Comparison of ENCODE assay signal across 19 cellular contexts in the genomic region with DNA sequence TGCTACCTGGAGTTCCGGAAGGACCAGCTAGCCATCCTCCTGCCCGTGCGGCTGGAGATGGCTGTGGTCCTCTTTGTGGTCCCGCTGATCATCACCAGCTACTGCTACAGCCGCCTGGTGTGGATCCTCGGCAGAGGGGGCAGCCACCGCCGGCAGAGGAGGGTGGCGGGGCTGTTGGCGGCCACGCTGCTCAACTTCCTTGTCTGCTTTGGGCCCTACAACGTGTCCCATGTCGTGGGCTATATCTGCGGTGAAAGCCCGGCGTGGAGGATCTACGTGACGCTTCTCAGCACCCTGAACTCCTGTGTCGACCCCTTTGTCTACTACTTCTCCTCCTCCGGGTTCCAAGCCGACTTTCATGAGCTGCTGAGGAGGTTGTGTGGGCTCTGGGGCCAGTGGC. TPM values are rescaled to one million over a fixed set of nuclear protein-coding genes. Genes with fewer than 3 reads are reported as not detected.
"Had no signal": no experiment of that assay in that cellular context is flagged by ENCODE, and none has a peak within 500 bp of the region (broad histone marks: within the 10 kb centered on the region; RNA-seq: fewer than 3 reads in every experiment).

No MANE protein-coding gene starts in this region.

RNA-seq across cellular contexts. Expression of gene FFAR3, which starts 1.1 kb away (rescaled TPM):
- total RNA-seq: kidney epithelial cell; left ventricle myocardium superior; naive thymus-derived CD8-positive, alpha-beta T cell; occipital lobe; osteocyte; progenitor cell of endocrine pancreas; pulmonary artery endothelial cell; renal cortical epithelial cell; right atrium auricular region; ureter; uterus had no signal
- polyA plus RNA-seq: hepatocyte; naive thymus-derived CD8-positive, alpha-beta T cell had no signal

RNA-seq across cellular contexts. Expression of gene GPR42, which starts 11.5 kb away (rescaled TPM):
- total RNA-seq: heart right ventricle; hepatocyte; kidney epithelial cell; left ventricle myocardium superior; lung microvascular endothelial cell; mucosa of gallbladder; naive thymus-derived CD8-positive, alpha-beta T cell; occipital lobe; osteocyte; progenitor cell of endocrine pancreas; pulmonary artery endothelial cell; renal cortical epithelial cell; right atrium auricular region; right lobe of liver; testis; transverse colon; ureter; uterus had no signal
- polyA plus RNA-seq: heart right ventricle; hepatocyte; naive thymus-derived CD8-positive, alpha-beta T cell had no signal

RNA-seq across cellular contexts. Expression of gene FFAR1, which starts 11.7 kb away (rescaled TPM):
- total RNA-seq: heart right ventricle; hepatocyte; left ventricle myocardium superior; lung microvascular endothelial cell; mucosa of gallbladder; naive thymus-derived CD8-positive, alpha-beta T cell; occipital lobe; osteocyte; pulmonary artery endothelial cell; renal cortical epithelial cell; right atrium auricular region; right lobe of liver; thyroid gland; ureter had no signal
- polyA plus RNA-seq: heart right ventricle; hepatocyte; naive thymus-derived CD8-positive, alpha-beta T cell had no signal

RNA-seq across cellular contexts. Expression of gene CD22, which starts 30.4 kb away (rescaled TPM):
- total RNA-seq: lung microvascular endothelial cell, occipital lobe, osteocyte, pulmonary artery endothelial cell, renal cortical epithelial cell had no signal
- polyA plus RNA-seq: hepatocyte had no signal
